In the genomic region with DNA sequence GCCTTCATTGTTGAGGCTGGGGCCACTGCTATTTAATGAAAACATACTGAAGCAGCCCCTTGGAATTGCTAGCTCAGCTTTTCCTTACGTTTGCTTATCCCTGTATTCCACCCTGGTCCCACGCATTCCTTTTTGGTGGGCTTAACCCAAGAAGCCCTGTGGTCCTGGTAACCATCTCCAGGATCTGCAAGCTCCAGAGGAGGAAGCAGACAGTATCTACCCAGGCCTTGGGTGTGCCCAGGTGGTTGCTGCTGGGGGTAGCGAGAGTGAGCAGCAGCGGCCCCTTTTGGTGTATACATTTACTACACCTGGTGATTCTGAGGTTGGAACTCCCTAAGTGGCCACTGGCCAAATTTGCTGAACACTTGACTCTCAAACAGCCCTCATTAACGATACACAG, we compare ENCODE assay signal across 10 cellular contexts.
A peak's percentile ranks its signal among the peaks of the same experiment; 100 is the strongest.
DNase-seq lines count a peak whose midpoint lies in the region; ATAC-seq and FAIRE-seq lines count a peak whose summit lies in the region.
"Had no signal": no experiment of that assay in that cellular context is flagged by ENCODE, and none has a peak within 500 bp of the region (broad histone marks: within the 10 kb centered on the region; RNA-seq: fewer than 3 reads in every experiment).

No MANE protein-coding gene starts in this region.

- ATAC-seq in GM19351 (IDR thresholded peaks at IDR 0.05; ENCODE audit: unreplicated experiment) (peak; percentile 65), GM19455 (IDR thresholded peaks at IDR 0.05; ENCODE audit: unreplicated experiment) (no peak)

- FAIRE-seq in urothelium cell line (lab: Jason Lieb, UNC): no peak

- DNase-seq in COR-L47 (lab: John Stamatoyannopoulos, UW): peak; percentile 30
- peak; percentile 78 for DNase-seq in NCI-H748 (lab: John Stamatoyannopoulos, UW; ENCODE audit: unreplicated experiment)
- DNase-seq in glomerular visceral epithelial cell (ENCODE audit: extremely low spot score): peak; percentile 1
- DNase-seq in HuH-7.5 (ENCODE audit: low spot score): no peak
- no peak for DNase-seq in urothelium cell line (ENCODE audit: low spot score)
- DNase-seq in SK-N-DZ (ENCODE audit: low spot score): no peak
- DNase-seq: activated effector memory CD4-positive, alpha-beta T cell treated with anti-CD3 and anti-CD28 coated beads, Interleukin-2, amount 50 U/mL, for 16 hours; foreskin fibroblast had no signal

Comparison
In these comparisons a context has a peak if more than half of its experiments do, and no peak if none do; other contexts are left out.
1. DNase-seq: peak in COR-L47 (single experiment), NCI-H748 (single experiment) and glomerular visceral epithelial cell (single experiment); none in HuH-7.5 (single experiment), urothelium cell line (single experiment) and SK-N-DZ (single experiment).